In the genomic region with DNA sequence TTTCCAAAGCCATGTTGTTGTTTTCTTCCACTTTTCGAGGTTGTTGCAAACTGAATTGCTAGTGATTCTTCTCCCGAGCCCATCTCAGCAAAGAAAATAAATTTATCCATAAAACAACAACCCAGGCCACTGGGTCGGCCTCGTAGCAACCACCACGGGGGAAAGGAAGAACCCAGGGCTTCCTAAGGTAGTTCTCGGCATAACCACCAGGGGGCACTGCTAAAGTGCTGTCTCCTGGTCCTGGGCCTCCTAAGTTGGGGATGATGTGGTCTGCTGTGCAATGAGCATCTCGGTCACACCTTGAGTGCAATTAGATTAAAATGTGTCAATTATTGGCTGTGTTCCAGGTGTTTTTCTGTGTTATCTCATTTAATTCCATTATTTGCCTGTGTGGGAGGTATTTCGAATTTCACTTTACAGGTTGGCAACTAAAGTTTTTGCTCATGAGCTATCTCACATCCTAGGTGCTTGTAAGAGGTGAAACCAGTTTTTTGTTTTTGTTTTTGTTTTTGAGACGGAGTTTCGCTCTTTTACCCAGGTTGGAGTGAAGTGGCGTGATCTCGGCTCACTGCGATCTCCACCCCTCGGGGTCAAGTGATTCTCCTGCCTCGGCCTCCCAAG, we compare ENCODE assay signal across 8 cellular contexts.
DNase-seq lines count a peak whose midpoint lies in the region; ATAC-seq and TF ChIP-seq lines count a peak whose summit lies in the region.

No MANE protein-coding gene starts in this region.

- no peaks in the 10 kb centered on the region for H3K9me3 ChIP-seq in stomach

- H3K27ac Mint-ChIP-seq in mesothelial cell of epicardium = no peak overlapping the region

- peaks cover 38% of the 10 kb centered on the region for H3K27me3 Mint-ChIP-seq in mesothelial cell of epicardium (ENCODE audit: low read depth)

- H3K4me1 ChIP-seq in stomach = no peaks in the 10 kb centered on the region

- 59 to 67% (median 61%) methylated on average over 15 of the region's 15 CpGs for WGBS in stomach, 5 donors

- intact Hi-C loops in Right ventricle myocardium inferior (cut with DNase I) (loop anchor here (10.0 kb wide), 1 partner anchor 121 kb away; no protein-coding TSS in a partner anchor), cardiac septum (cut with DNase I) (no loop called here), stomach (cut with DNase I; ENCODE audit: low total_unique reads) (no loop called here)

- no peaks in the 10 kb centered on the region for H3K36me3 ChIP-seq in stomach

- TF ChIP-seq EP300 in stomach (IDR thresholded peaks at IDR 0.05) = no peak

- TF ChIP-seq CTCF in NB4 (IDR thresholded peaks at IDR 0.05; ENCODE audit: low read depth, low read length) (peak; percentile 94), mesothelial cell of epicardium (IDR thresholded peaks at IDR 0.05; ENCODE audit: unreplicated experiment) (peak; percentile 80), stomach (IDR thresholded peaks at IDR 0.05) (peak in 5 of 7 experiments; percentile 35 to 80 (median 55))

- no peak overlapping the region for H3K27ac ChIP-seq in stomach

- DNase-seq in Right ventricle myocardium inferior (ENCODE audit: missing footprints) = no peak
- DNase-seq in cardiac septum (ENCODE audit: low spot score) = no peak
- DNase-seq in NB4 (ENCODE audit: low read depth) = peak; percentile 79
- peak; percentile 26 to 48 for DNase-seq in activated CD4-positive, alpha-beta T cell treated with anti-CD3 and anti-CD28 coated beads for 4 hours
- DNase-seq in dermis microvascular lymphatic vessel endothelial cell (ENCODE audit: low read depth in 2 of 2) = peak; percentile 33 to 54
- DNase-seq in mesothelial cell of epicardium (ENCODE audit: low spot score in 2 of 2, unreplicated experiment in 2 of 2) = peak in 1 of 2 experiments; percentile 66
- peak; percentile 55 for DNase-seq in stomach

- H3K4me3 Mint-ChIP-seq in mesothelial cell of epicardium = no peak overlapping the region

- H3K36me3 Mint-ChIP-seq in mesothelial cell of epicardium = no peaks in the 10 kb centered on the region

- peak; percentile 67 for ATAC-seq in Right ventricle myocardium inferior
- peak; percentile 92 for ATAC-seq in HG02642 (IDR thresholded peaks at IDR 0.05; ENCODE audit: poor library complexity, unreplicated experiment)

- TF ChIP-seq POLR2A in NB4 (IDR thresholded peaks at IDR 0.05; ENCODE audit: extremely low read depth, insufficient read length) = no peak
- no peak for TF ChIP-seq POLR2A in stomach (IDR thresholded peaks at IDR 0.05)

- no peaks in the 10 kb centered on the region for H3K27me3 ChIP-seq in stomach

- H3K4me3 ChIP-seq in NB4 (ENCODE audit: low read depth, low read length) (no peak overlapping the region), stomach (no peak overlapping the region)

- H3K4me1 Mint-ChIP-seq in mesothelial cell of epicardium = peaks cover 13% of the 10 kb centered on the region

- H3K9me3 Mint-ChIP-seq in mesothelial cell of epicardium = peaks cover 9% of the 10 kb centered on the region

Comparison
In these comparisons a context has a peak if more than half of its experiments do, and no peak if none do; other contexts are left out.
1. DNase-seq: peak in NB4 (single experiment), activated CD4-positive, alpha-beta T cell treated with anti-CD3 and anti-CD28 coated beads for 4 hours (2 of 2), dermis microvascular lymphatic vessel endothelial cell (2 of 2) and stomach (single experiment); none in Right ventricle myocardium inferior (single experiment) and cardiac septum (single experiment).
2. Peak in every context shown above with its lines, with median percentiles within 50 percentile points of each other: CTCF ChIP-seq.